In the genomic region with DNA sequence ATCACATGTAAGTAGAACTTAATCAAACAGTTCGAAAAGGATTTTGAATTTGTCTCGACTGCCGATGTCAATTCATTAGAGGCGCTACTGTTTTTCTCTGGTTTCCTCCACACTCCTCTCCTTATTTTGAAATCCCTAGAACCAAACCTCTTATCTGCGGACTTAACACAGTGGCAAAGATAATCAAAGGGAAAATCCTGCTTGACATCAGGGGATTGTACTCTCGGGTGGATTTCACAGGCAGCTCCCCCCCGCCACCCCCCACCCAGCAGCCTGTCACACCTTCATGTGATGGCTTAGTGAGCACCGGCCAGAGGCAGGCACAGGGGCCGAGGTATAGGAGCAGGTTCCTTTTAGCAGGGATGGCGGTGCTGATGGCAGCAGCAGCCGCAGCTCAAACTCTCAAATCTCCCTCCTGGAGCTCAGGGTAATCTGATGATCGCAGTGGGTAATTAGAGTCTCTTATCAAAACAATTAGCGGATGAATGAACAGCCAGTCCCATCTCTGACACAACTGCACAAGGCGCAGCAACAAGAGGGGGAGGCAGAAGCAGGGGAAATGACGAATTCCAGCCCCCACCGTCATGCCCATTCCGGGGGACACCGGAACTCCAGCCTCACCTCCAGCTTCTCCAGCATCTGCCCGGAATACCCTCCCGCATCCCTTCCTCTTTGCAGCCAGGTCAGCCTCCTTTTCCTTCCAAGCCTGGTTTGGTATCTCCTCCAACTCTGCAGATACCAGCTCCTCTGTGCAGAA, we compare ENCODE assay signal across 12 cellular contexts.
DNase-seq lines count a peak whose midpoint lies in the region; ATAC-seq and TF ChIP-seq lines count a peak whose summit lies in the region.
"Had no signal": no experiment of that assay in that cellular context is flagged by ENCODE, and none has a peak within 500 bp of the region (broad histone marks: within the 10 kb centered on the region; RNA-seq: fewer than 3 reads in every experiment).

No MANE protein-coding gene starts in this region.

- H3K27me3 ChIP-seq in right atrium auricular region, result no peaks in the 10 kb centered on the region
- H3K27me3 ChIP-seq in dorsolateral prefrontal cortex, result no peaks in the 10 kb centered on the region
- no peaks in the 10 kb centered on the region for H3K27me3 ChIP-seq in uterus

- ATAC-seq in natural killer cell (no peak), GM21825 (IDR thresholded peaks at IDR 0.05; ENCODE audit: unreplicated experiment) (no peak), GM21381 (IDR thresholded peaks at IDR 0.05; ENCODE audit: unreplicated experiment) (no peak)

- H3K9me3 ChIP-seq in right atrium auricular region, result no peaks in the 10 kb centered on the region
- H3K9me3 ChIP-seq in uterus, result no peaks in the 10 kb centered on the region

- no peaks in the 10 kb centered on the region for H3K27me3 Mint-ChIP-seq in natural killer cell (ENCODE audit: low read depth in 2 of 2)
- H3K27me3 Mint-ChIP-seq: dendritic cell treated with granulocyte-macrophage colony-stimulating factor and Interleukin-4, amounts not matched to agents 40 ng/mL and 50 ng/mL, for 4 days; IgD-negative memory B cell had no signal

- DNase-seq in right atrium auricular region (ENCODE audit: low spot score) (no peak), cardiac septum (ENCODE audit: low spot score) (no peak), dorsolateral prefrontal cortex (no peak), natural killer cell (no peak), uterus (no peak)
- DNase-seq in activated CD8-positive, alpha-beta memory T cell treated with anti-CD3 and anti-CD28 coated beads, Interleukin-2, amount 50 U/mL, for 48 hours, result no peak
- DNase-seq: stimulated activated naive CD4-positive, alpha-beta T cell had no signal

- H3K4me3 Mint-ChIP-seq in natural killer cell, result no peak overlapping the region
- H3K4me3 Mint-ChIP-seq: dendritic cell treated with granulocyte-macrophage colony-stimulating factor and Interleukin-4, amounts not matched to agents 40 ng/mL and 50 ng/mL, for 4 days; IgD-negative memory B cell had no signal

- H3K4me3 ChIP-seq in right atrium auricular region (no peak overlapping the region), dorsolateral prefrontal cortex (peak overlapping the region in 2 of 59 donors; percentile 12 to 20), uterus (no peak overlapping the region)
- H3K4me3 ChIP-seq: skin epidermis had no signal

- no peaks in the 10 kb centered on the region for H3K36me3 Mint-ChIP-seq in natural killer cell

- TF ChIP-seq POLR2A in uterus (IDR thresholded peaks at IDR 0.05), result no peak

- H3K36me3 ChIP-seq in right atrium auricular region (no peaks in the 10 kb centered on the region), uterus (no peaks in the 10 kb centered on the region)

- peak overlapping the region; percentile 7 to 19 for H3K27ac ChIP-seq in right atrium auricular region
- H3K27ac ChIP-seq in dorsolateral prefrontal cortex, result peak overlapping the region in 58 of 59 donors; percentile 9 to 96 (median 86)
- peak overlapping the region; percentile 83 to 88 for H3K27ac ChIP-seq in uterus

- no peaks in the 10 kb centered on the region for H3K9me3 Mint-ChIP-seq in natural killer cell
- H3K9me3 Mint-ChIP-seq: dendritic cell treated with granulocyte-macrophage colony-stimulating factor and Interleukin-4, amounts not matched to agents 40 ng/mL and 50 ng/mL, for 4 days; IgD-negative memory B cell had no signal

- H3K4me1 ChIP-seq in right atrium auricular region (peaks cover 0 to 77% of the 10 kb centered on the region in 2 donors), uterus (peaks cover 27 to 59% of the 10 kb centered on the region in 2 donors)

- H3K4me1 Mint-ChIP-seq in natural killer cell, result peaks cover 86 to 99% of the 10 kb centered on the region in 2 donors

- intact Hi-C loops in cardiac septum (cut with DNase I), result no loop called here
- intact Hi-C loops in dorsolateral prefrontal cortex (cut with DNase I), result loop anchor here in 1 of 2 donors (10.0 kb wide), 1 partner anchor 79 kb away; the partner anchor contains the start of gene SSBP3
- intact Hi-C loops in natural killer cell (cut with micrococcal nuclease), result no loop called here
- intact Hi-C loops in uterus (cut with DNase I; ENCODE audit: low total_unique reads), result loop anchor here (10.0 kb wide), 1 partner anchor 51 kb away; no protein-coding TSS in a partner anchor

- no peak for TF ChIP-seq CTCF in right atrium auricular region (IDR thresholded peaks at IDR 0.05)
- no peak for TF ChIP-seq CTCF in dorsolateral prefrontal cortex (IDR thresholded peaks at IDR 0.05 in 54 of 56, conservative IDR thresholded peaks at IDR 0.05 in 2 of 56; ENCODE audit: low read depth in 1 of 56, partially characterized antibody in 56 of 56)
- TF ChIP-seq CTCF in natural killer cell (IDR thresholded peaks at IDR 0.05), result no peak
- no peak for TF ChIP-seq CTCF in uterus (IDR thresholded peaks at IDR 0.05)

- peak overlapping the region; percentile 72 to 81 for H3K27ac Mint-ChIP-seq in natural killer cell
- H3K27ac Mint-ChIP-seq: dendritic cell treated with granulocyte-macrophage colony-stimulating factor and Interleukin-4, amounts not matched to agents 40 ng/mL and 50 ng/mL, for 4 days had no signal

Comparison
In these comparisons a context has a peak if more than half of its experiments do, and no peak if none do; other contexts are left out.
1. H3K27ac ChIP-seq: peak in every context shown above with its lines; median percentile 86 in dorsolateral prefrontal cortex; 86 in uterus; 13 in right atrium auricular region.